8 cellular contexts compared by ENCODE assay signal in the genomic region with DNA sequence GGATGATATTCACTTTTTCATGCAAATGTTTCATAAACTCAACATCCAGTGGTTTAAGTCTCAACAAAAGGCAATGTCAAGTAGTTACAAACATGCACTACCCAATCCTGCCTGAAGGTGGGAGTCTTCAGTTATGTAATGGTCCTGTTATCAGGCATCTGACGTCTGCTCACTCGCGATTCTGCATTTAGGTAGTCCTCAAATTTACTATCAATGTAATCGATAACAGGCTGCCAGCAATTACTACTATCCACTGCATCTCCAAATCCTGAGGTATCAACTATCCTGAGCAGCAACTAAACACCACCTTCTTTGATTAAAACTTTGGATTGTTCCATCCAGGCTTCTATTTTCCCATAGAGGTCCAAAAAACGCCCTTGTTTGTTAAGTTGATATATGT. TPM values are rescaled to one million over a fixed set of nuclear protein-coding genes. Genes with fewer than 3 reads are reported as not detected.
DNase-seq lines count a peak whose midpoint lies in the region; ATAC-seq and TF ChIP-seq lines count a peak whose summit lies in the region.
"Had no signal": no experiment of that assay in that cellular context is flagged by ENCODE, and none has a peak within 500 bp of the region (broad histone marks: within the 10 kb centered on the region; RNA-seq: fewer than 3 reads in every experiment).

No MANE protein-coding gene starts in this region.

- H3K27ac Mint-ChIP-seq in stimulated activated memory B cell treated with anti-CD40 and anti-IgM and Interleukin-4, amounts not matched to agents 10 μg/mL and 1 μg/mL and 100 μg/mL, for 72 hours: no peak overlapping the region
- H3K27ac Mint-ChIP-seq: dendritic cell treated with granulocyte-macrophage colony-stimulating factor and Interleukin-4, amounts not matched to agents 40 ng/mL and 50 ng/mL, for 4 days had no signal

- H3K4me1 ChIP-seq in lung (ENCODE audit: control insufficient read depth in 2 of 2, insufficient read depth in 2 of 2, low read length in 2 of 2): peaks cover 0 to 2% of the 10 kb centered on the region in 2 donors

- H3K27me3 ChIP-seq in lung (ENCODE audit: control insufficient read depth, insufficient read depth): no peaks in the 10 kb centered on the region

- no peaks in the 10 kb centered on the region for H3K36me3 Mint-ChIP-seq in stimulated activated memory B cell treated with anti-CD40 and anti-IgM and Interleukin-4, amounts not matched to agents 10 μg/mL and 1 μg/mL and 100 μg/mL, for 72 hours

- H3K4me1 Mint-ChIP-seq in stimulated activated memory B cell treated with anti-CD40 and anti-IgM and Interleukin-4, amounts not matched to agents 10 μg/mL and 1 μg/mL and 100 μg/mL, for 72 hours: peaks cover 5% of the 10 kb centered on the region

- DNase-seq in GDM1 (lab: John Stamatoyannopoulos, UW): peak; percentile 36
- peak; percentile 50 for DNase-seq in LoVo (ENCODE audit: low spot score)
- peak in 4 of 5 donors; percentile 5 to 42 (median 29) for DNase-seq in T-helper 1 cell
- peak; percentile 54 for DNase-seq in cerebellar cortex (ENCODE audit: low spot score)
- peak; percentile 53 for DNase-seq in lung (ENCODE audit: low spot score)
- DNase-seq in stimulated activated CD8-positive, alpha-beta memory T cell treated with anti-CD3 and anti-CD28 coated beads, Interleukin-4, amount 100 ng/mL, for 48 hours: peak; percentile 70

- no peak overlapping the region for H3K27ac ChIP-seq in lung (ENCODE audit: low read depth in 1 of 2, low read length in 1 of 2)

- H3K9me3 Mint-ChIP-seq in stimulated activated memory B cell treated with anti-CD40 and anti-IgM and Interleukin-4, amounts not matched to agents 10 μg/mL and 1 μg/mL and 100 μg/mL, for 72 hours: no peaks in the 10 kb centered on the region
- H3K9me3 Mint-ChIP-seq: dendritic cell treated with granulocyte-macrophage colony-stimulating factor and Interleukin-4, amounts not matched to agents 40 ng/mL and 50 ng/mL, for 4 days had no signal

- WGBS in lung, 2 donors: 9 to 16% methylated on average over 5 of the region's 5 CpGs

- H3K36me3 ChIP-seq in lung (ENCODE audit: control insufficient read depth in 2 of 2, insufficient read depth in 2 of 2, low read length in 2 of 2): no peaks in the 10 kb centered on the region

- H3K27me3 Mint-ChIP-seq in stimulated activated memory B cell treated with anti-CD40 and anti-IgM and Interleukin-4, amounts not matched to agents 10 μg/mL and 1 μg/mL and 100 μg/mL, for 72 hours: no peaks in the 10 kb centered on the region

- no peak for ATAC-seq in lung (ENCODE audit: insufficient read depth, low FRiP score)
- no peak for ATAC-seq in stimulated activated memory B cell treated with anti-CD40 and anti-IgM and Interleukin-4, amounts not matched to agents 10 μg/mL and 1 μg/mL and 100 μg/mL, for 72 hours

- H3K9me3 ChIP-seq in lung (ENCODE audit: control insufficient read depth in 2 of 2, insufficient read depth in 1 of 2, low read length in 1 of 2): no peaks in the 10 kb centered on the region

- TF ChIP-seq CTCF in lung (IDR thresholded peaks at IDR 0.05; ENCODE audit: control extremely low read depth, extremely low read depth): peak; percentile 49

- H3K4me3 Mint-ChIP-seq in stimulated activated memory B cell treated with anti-CD40 and anti-IgM and Interleukin-4, amounts not matched to agents 10 μg/mL and 1 μg/mL and 100 μg/mL, for 72 hours: no peak overlapping the region
- H3K4me3 Mint-ChIP-seq: dendritic cell treated with granulocyte-macrophage colony-stimulating factor and Interleukin-4, amounts not matched to agents 40 ng/mL and 50 ng/mL, for 4 days had no signal

- no peak overlapping the region for H3K4me3 ChIP-seq in lung

RNA-seq across cellular contexts. Expression of gene NLRP12, which starts 51.2 kb away (rescaled TPM):
- total RNA-seq in lung: 1 to 10 TPM; 1.8 to 9.8 TPM
- 10 to 100 TPM in 1 of 2 donors, 1 to 10 TPM in 1; 1.1 to 11.5 TPM for polyA plus RNA-seq in lung
